ENCODE assay signal across 32 cellular contexts in the genomic region with DNA sequence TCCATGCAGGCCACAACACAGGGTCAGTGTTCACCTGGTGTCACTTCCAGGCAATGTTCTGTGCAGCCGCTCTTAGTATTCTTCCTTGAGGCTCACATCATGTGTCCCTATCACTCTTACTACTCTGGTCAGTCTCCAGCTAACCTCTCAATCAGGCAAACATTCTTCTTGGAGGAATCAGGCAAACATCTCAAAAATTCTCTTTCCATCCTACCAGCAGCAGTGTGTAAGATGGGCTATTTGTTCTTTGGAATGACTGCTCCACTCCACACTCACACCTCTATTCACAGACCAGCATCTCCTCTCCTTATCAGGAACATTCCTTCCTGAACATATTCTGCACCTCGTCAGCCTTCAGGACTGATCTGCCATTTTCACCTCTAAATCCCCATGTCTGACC. TPM values are rescaled to one million over a fixed set of nuclear protein-coding genes. Genes with fewer than 3 reads are reported as not detected.
DNase-seq lines count a peak whose midpoint lies in the region; FAIRE-seq and TF ChIP-seq lines count a peak whose summit lies in the region.
"Had no signal": no experiment of that assay in that cellular context is flagged by ENCODE, and none has a peak within 500 bp of the region (broad histone marks: within the 10 kb centered on the region; RNA-seq: fewer than 3 reads in every experiment).

No MANE protein-coding gene starts in this region.

- peaks cover 3% of the 10 kb centered on the region for H3K9me3 ChIP-seq in WERI-Rb-1 (ENCODE audit: severe bottlenecking)
- H3K9me3 ChIP-seq in endodermal cell (ENCODE audit: control insufficient read depth, low read length), result no peaks in the 10 kb centered on the region
- H3K9me3 ChIP-seq in vagina, result no peaks in the 10 kb centered on the region
- H3K9me3 ChIP-seq: BE2C, BLaER1 had no signal

- peaks cover 17% of the 10 kb centered on the region for H3K27me3 Mint-ChIP-seq in endodermal cell (ENCODE audit: insufficient read depth)

- no peaks in the 10 kb centered on the region for H3K36me3 ChIP-seq in WERI-Rb-1
- no peaks in the 10 kb centered on the region for H3K36me3 ChIP-seq in endodermal cell (ENCODE audit: control insufficient read depth, insufficient read depth, low read length)
- no peaks in the 10 kb centered on the region for H3K36me3 ChIP-seq in vagina
- H3K36me3 ChIP-seq: BE2C, BLaER1 had no signal

- H3K9me3 Mint-ChIP-seq in endodermal cell, result no peaks in the 10 kb centered on the region

- TF ChIP-seq CTCF in WERI-Rb-1 (IDR thresholded peaks at IDR 0.05; ENCODE audit: low read depth, low read length) (no peak), endodermal cell (conservative IDR thresholded peaks at IDR 0.05) (no peak), vagina (IDR thresholded peaks at IDR 0.05) (no peak)

- H3K27ac Mint-ChIP-seq in endodermal cell, result no peak overlapping the region
- H3K27ac Mint-ChIP-seq: CD14-positive monocyte; CD4-positive, alpha-beta memory T cell; CD4-positive, CD25-positive, alpha-beta regulatory T cell had no signal

- WGBS in endodermal cell (ENCODE audit: insufficient coverage in 1 of 2, insufficient read length in 1 of 2), 2 experiments, result 79 to 82% methylated on average over 2 of the region's 2 CpGs

- H3K27ac ChIP-seq in WERI-Rb-1 (no peak overlapping the region), endodermal cell (ENCODE audit: low read depth, low read length) (no peak overlapping the region), vagina (no peak overlapping the region)
- H3K27ac ChIP-seq: BLaER1 had no signal

- H3K4me1 ChIP-seq in endodermal cell (ENCODE audit: control insufficient read depth, insufficient read depth, low read length) (no peaks in the 10 kb centered on the region), vagina (no peaks in the 10 kb centered on the region)
- H3K4me1 ChIP-seq: BE2C, BLaER1 had no signal

- H3K4me3 Mint-ChIP-seq in endodermal cell, result no peak overlapping the region
- H3K4me3 Mint-ChIP-seq: CD14-positive monocyte; CD4-positive, alpha-beta memory T cell; CD4-positive, CD25-positive, alpha-beta regulatory T cell; CD8-positive, alpha-beta memory T cell had no signal

- DNase-seq in WERI-Rb-1 (peak; percentile 4), endodermal cell (peak; percentile 8), islet precursor cell (peak; percentile 10), urothelium cell line (ENCODE audit: low spot score) (no peak), vagina (ENCODE audit: extremely low spot score in 2 of 2) (no peak), NCI-H2196 (lab: John Stamatoyannopoulos, UW; ENCODE audit: unreplicated experiment) (no peak)
- DNase-seq in activated T-cell treated with anti-CD3 and anti-CD28 coated beads, Interleukin-2, amount 50 U/mL, for 1 hour, result no peak
- DNase-seq: 8988T; ACHN; BE2C; C1 segment of cervical spinal cord; CD4-positive, alpha-beta memory T cell; CD4-positive, CD25-positive, alpha-beta regulatory T cell; CD8-positive, alpha-beta memory T cell; COR-L47; DMS 273 treated with DMSO at 0.1 percent for 48 hours; DMS153; DMS53; DMS79; DND-41; EL; GDM1 had no signal

- H3K4me1 Mint-ChIP-seq in endodermal cell, result no peaks in the 10 kb centered on the region
- H3K4me1 Mint-ChIP-seq: CD4-positive, alpha-beta memory T cell; CD4-positive, CD25-positive, alpha-beta regulatory T cell; CD8-positive, alpha-beta memory T cell had no signal

- no peaks in the 10 kb centered on the region for H3K36me3 Mint-ChIP-seq in endodermal cell (ENCODE audit: low read depth)
- H3K36me3 Mint-ChIP-seq: CD14-positive monocyte; CD4-positive, alpha-beta memory T cell; CD4-positive, CD25-positive, alpha-beta regulatory T cell; CD8-positive, alpha-beta memory T cell had no signal

- no peak for TF ChIP-seq POLR2A in vagina (IDR thresholded peaks at IDR 0.05)

- H3K27me3 ChIP-seq in WERI-Rb-1 (ENCODE audit: insufficient read depth, low read depth, severe bottlenecking) (peaks cover 79% of the 10 kb centered on the region), endodermal cell (ENCODE audit: control insufficient read depth, insufficient read depth, low read length, poor library complexity, severe bottlenecking) (peaks cover 7% of the 10 kb centered on the region), vagina (no peaks in the 10 kb centered on the region)
- H3K27me3 ChIP-seq: BLaER1 had no signal

- intact Hi-C loops in vagina (cut with DNase I), result no loop called here

- H3K4me3 ChIP-seq in WERI-Rb-1 (ENCODE audit: low read depth, low read length), result no peak overlapping the region
- no peak overlapping the region for H3K4me3 ChIP-seq in endodermal cell (ENCODE audit: low read length)
- H3K4me3 ChIP-seq in vagina, result no peak overlapping the region
- H3K4me3 ChIP-seq: BLaER1, GM12878 had no signal

- no peak overlapping the region for H3K9ac ChIP-seq in endodermal cell (ENCODE audit: extremely low read depth, low read length, poor library complexity, severe bottlenecking)
- H3K9ac ChIP-seq: BLaER1 had no signal

- peak; percentile 58 for FAIRE-seq in urothelium cell line (lab: Jason Lieb, UNC)
- FAIRE-seq: A204.1, GM12878, GM12892, GM18507 had no signal

RNA-seq across cellular contexts. Expression of a gene that starts 4.0 kb away (rescaled TPM):
- total RNA-seq in endodermal cell (not detected), vagina (not detected)
- not detected for polyA plus RNA-seq in endodermal cell (2013, experiment 1 of 2)
- not detected for polyA plus RNA-seq in endodermal cell (2013, experiment 2 of 2)
- total RNA-seq: A673; CD4-positive, alpha-beta memory T cell; CD4-positive, CD25-positive, alpha-beta regulatory T cell; CD8-positive, alpha-beta memory T cell; Daoy; G401; GM12878 had no signal
- polyA plus RNA-seq: AG04450; CD14-positive monocyte; CD4-positive, alpha-beta memory T cell; CD4-positive, CD25-positive, alpha-beta regulatory T cell; CD8-positive, alpha-beta memory T cell; GM12878 had no signal

RNA-seq across cellular contexts. Expression of a gene that starts 29.4 kb away (rescaled TPM):
- total RNA-seq in endodermal cell (not detected), vagina (1,155 TPM)
- polyA plus RNA-seq in endodermal cell (2013, experiment 1 of 2), result not detected
- not detected for polyA plus RNA-seq in endodermal cell (2013, experiment 2 of 2)
- total RNA-seq: A673; CD4-positive, CD25-positive, alpha-beta regulatory T cell; CD8-positive, alpha-beta memory T cell; Daoy; G401; GM12878 had no signal
- polyA plus RNA-seq: AG04450; CD8-positive, alpha-beta memory T cell had no signal

RNA-seq across cellular contexts. Expression of a gene that starts 40.1 kb away (rescaled TPM):
- total RNA-seq in endodermal cell (not detected), vagina (36.6 TPM)
- not detected for polyA plus RNA-seq in endodermal cell (2013, experiment 1 of 2)
- not detected for polyA plus RNA-seq in endodermal cell (2013, experiment 2 of 2)
- total RNA-seq: A673; CD4-positive, alpha-beta memory T cell; CD4-positive, CD25-positive, alpha-beta regulatory T cell; CD8-positive, alpha-beta memory T cell; Daoy; G401; GM12878 had no signal
- polyA plus RNA-seq: AG04450; CD14-positive monocyte; CD4-positive, alpha-beta memory T cell; CD4-positive, CD25-positive, alpha-beta regulatory T cell; CD8-positive, alpha-beta memory T cell; GM12878 had no signal

RNA-seq across cellular contexts. Expression of a gene that starts 44.9 kb away (rescaled TPM):
- total RNA-seq in endodermal cell (not detected), vagina (4.2 TPM)
- polyA plus RNA-seq in endodermal cell (2013, experiment 1 of 2), result not detected
- not detected for polyA plus RNA-seq in endodermal cell (2013, experiment 2 of 2)
- total RNA-seq: A673; CD4-positive, alpha-beta memory T cell; CD4-positive, CD25-positive, alpha-beta regulatory T cell; CD8-positive, alpha-beta memory T cell; Daoy; G401; GM12878 had no signal
- polyA plus RNA-seq: AG04450; CD8-positive, alpha-beta memory T cell; GM12878 had no signal

Comparison
In these comparisons a context has a peak if more than half of its experiments do, and no peak if none do; other contexts are left out.
1. DNase-seq: peak in WERI-Rb-1 (single experiment), endodermal cell (single experiment) and islet precursor cell (single experiment); none in urothelium cell line (single experiment), activated T-cell treated with anti-CD3 and anti-CD28 coated beads, Interleukin-2, amount 50 U/mL, for 1 hour (single experiment), vagina (0 of 2) and NCI-H2196 (single experiment).
2. RNA of a gene that starts 29.4 kb away (total RNA-seq): 1,155 TPM in vagina (single experiment); not detected in endodermal cell; every median in the first group is over 1,000 times any median in the second.
3. RNA of a gene that starts 40.1 kb away (total RNA-seq): 36.6 TPM in vagina (single experiment); not detected in endodermal cell; every median in the first group is over 10 times any median in the second.